11 cellular contexts compared by ENCODE assay signal in the genomic region with DNA sequence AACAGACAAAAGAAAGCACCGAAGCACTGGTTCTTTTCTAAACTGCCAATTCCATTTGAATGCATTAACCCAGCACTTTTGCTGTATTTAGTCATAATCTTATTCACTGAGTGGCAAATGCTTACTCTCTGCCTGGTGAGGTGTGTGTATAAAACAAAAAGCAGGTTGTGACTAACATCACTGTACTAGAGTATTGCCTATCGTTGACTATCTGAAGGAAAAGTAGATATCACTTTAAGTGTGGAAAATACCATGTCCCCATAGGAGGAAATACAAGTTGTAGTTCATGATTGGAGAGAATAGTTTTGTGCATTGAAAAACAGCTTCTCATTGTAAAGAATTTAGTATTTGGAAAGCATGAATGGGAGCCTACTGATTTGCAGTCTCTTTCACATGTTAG. TPM values are rescaled to one million over a fixed set of nuclear protein-coding genes. Genes with fewer than 3 reads are reported as not detected.
DNase-seq lines count a peak whose midpoint lies in the region; ATAC-seq and TF ChIP-seq lines count a peak whose summit lies in the region.
"Had no signal": no experiment of that assay in that cellular context is flagged by ENCODE, and none has a peak within 500 bp of the region (broad histone marks: within the 10 kb centered on the region; RNA-seq: fewer than 3 reads in every experiment).

No MANE protein-coding gene starts in this region.

- peak overlapping the region; percentile 94 for H3K27ac ChIP-seq in brain microvascular endothelial cell
- H3K27ac ChIP-seq in layer of hippocampus (ENCODE audit: low read depth, low read length): peak overlapping the region; percentile 31
- peak overlapping the region; percentile 47 for H3K27ac ChIP-seq in suprapubic skin
- H3K27ac ChIP-seq: upper lobe of right lung had no signal

- no peak for TF ChIP-seq EP300 in suprapubic skin (IDR thresholded peaks at IDR 0.05)

- in situ Hi-C loops in brain microvascular endothelial cell (cut with HindIII; ENCODE audit: low pct_ligation_motif_present, low sequenced_read_pairs): no loop called here

- H3K36me3 ChIP-seq in brain microvascular endothelial cell (replicated peaks) (peaks cover 27% of the 10 kb centered on the region), suprapubic skin (peaks cover 6% of the 10 kb centered on the region)

- no peaks in the 10 kb centered on the region for H3K27me3 ChIP-seq in brain microvascular endothelial cell (replicated peaks)
- H3K27me3 ChIP-seq in layer of hippocampus (ENCODE audit: control insufficient read depth, insufficient read depth, low read length): no peaks in the 10 kb centered on the region
- H3K27me3 ChIP-seq in suprapubic skin: no peaks in the 10 kb centered on the region
- H3K27me3 ChIP-seq: upper lobe of right lung had no signal

- TF ChIP-seq CTCF in LNCaP clone FGC (IDR thresholded peaks at IDR 0.05; ENCODE audit: control insufficient read depth, extremely low read depth, insufficient read depth) (no peak), brain microvascular endothelial cell (IDR thresholded peaks at IDR 0.05; ENCODE audit: low read depth, low read length, missing control alignments) (no peak), suprapubic skin (IDR thresholded peaks at IDR 0.05) (no peak)

- H3K9me3 ChIP-seq in suprapubic skin: no peaks in the 10 kb centered on the region
- H3K9me3 ChIP-seq: upper lobe of right lung had no signal

- ATAC-seq in GM18868 (IDR thresholded peaks at IDR 0.05; ENCODE audit: unreplicated experiment): no peak
- ATAC-seq: upper lobe of right lung had no signal

- H3K4me3 ChIP-seq in LNCaP clone FGC (ENCODE audit: low read depth, low read length) (peak overlapping the region; percentile 87), brain microvascular endothelial cell (ENCODE audit: low read depth, low read length) (peak overlapping the region; percentile 82), suprapubic skin (peak overlapping the region; percentile 100)

- DNase-seq in LNCaP clone FGC (ENCODE audit: low read depth) (no peak), brain microvascular endothelial cell (no peak), suprapubic skin (ENCODE audit: low spot score in 2 of 2) (no peak), GM19240 (ENCODE audit: insufficient read length, low spot score) (no peak), mucosa of gallbladder (ENCODE audit: low spot score) (no peak), DMS153 treated with DMSO at 0.1 percent for 48 hours (lab: John Stamatoyannopoulos, UW; ENCODE audit: unreplicated experiment) (no peak)
- DNase-seq: activated effector memory CD4-positive, alpha-beta T cell treated with Interleukin-2 at 50 U/mL for 16 hours; stimulated activated CD4-positive, alpha-beta T cell treated with anti-CD3 and anti-CD28 coated beads, Interleukin-15, amount 100 ng/mL, for 24 hours; upper lobe of right lung had no signal

- TF ChIP-seq POLR2A in suprapubic skin (IDR thresholded peaks at IDR 0.05): no peak

- 52% methylated on average over 2 of the region's 2 CpGs for whole genome bisulfite sequencing in suprapubic skin

- H3K4me1 ChIP-seq in suprapubic skin: peaks cover 64% of the 10 kb centered on the region

RNA-seq across cellular contexts. Expression of a gene that starts 2.7 kb away (rescaled TPM):
- 100 to 1,000 TPM in 2 of 4 donors, 10 to 100 TPM in 2; 90.5 to 148 (median 115) TPM for total RNA-seq in suprapubic skin
- 154 TPM for total RNA-seq in mucosa of gallbladder

Comparison
In these comparisons a context has a peak if more than half of its experiments do, and no peak if none do; other contexts are left out.
1. H3K27ac ChIP-seq: peak in every context shown above with its lines; median percentile 94 in brain microvascular endothelial cell; 47 in suprapubic skin; 31 in layer of hippocampus.